In the genomic region with DNA sequence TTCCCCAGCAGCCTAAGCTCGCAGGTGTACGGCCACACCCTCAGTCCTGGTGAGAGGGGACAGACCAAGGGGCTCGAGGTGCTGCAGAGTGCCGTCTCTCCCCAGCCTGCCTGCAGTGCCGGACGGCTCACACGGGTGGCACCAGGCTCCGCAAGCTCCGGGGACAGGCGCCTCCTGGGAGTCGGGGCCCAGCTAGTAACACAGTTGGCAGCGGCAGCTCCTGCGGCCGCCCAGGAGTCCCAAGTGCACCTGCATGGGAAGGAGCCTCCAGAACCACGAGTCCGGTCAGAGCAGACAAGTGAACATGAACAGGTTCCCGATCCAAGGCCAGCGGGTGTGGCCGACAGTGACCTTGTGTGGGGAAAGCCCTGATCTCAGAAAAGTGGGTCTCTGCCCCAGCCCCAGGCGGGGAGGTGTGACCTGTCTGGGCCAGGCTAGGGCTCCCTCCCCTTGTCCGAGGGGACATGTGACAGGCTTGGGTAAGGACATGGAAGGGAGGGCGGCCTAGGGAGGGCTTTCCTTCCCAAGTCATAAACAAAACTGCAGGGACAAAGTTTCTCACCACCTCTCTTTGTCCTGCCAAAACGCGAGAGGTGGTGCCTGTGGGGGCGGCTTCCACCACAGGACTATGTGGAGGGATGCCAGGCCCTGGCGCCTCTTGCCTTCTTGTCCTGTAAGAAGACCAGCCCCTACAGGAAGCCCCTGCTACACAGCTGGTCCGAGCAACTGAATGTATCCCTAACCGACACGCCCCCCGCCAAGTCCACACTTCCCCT, we compare ENCODE assay signal across 1 cellular context.
TF ChIP-seq lines count a peak whose summit lies in the region.

No MANE protein-coding gene starts in this region.

TF ChIP-seq in endothelial cell of umbilical vein, 7 proteins besides CTCF, POLR2A, EP300 and RAD21 (continued from another document):
- no peak for TF ChIP-seq MAX (IDR thresholded peaks at IDR 0.05; ENCODE audit: insufficient read depth, insufficient read length)
- no peak for TF ChIP-seq POLR2AphosphoS5 (IDR thresholded peaks at IDR 0.05; ENCODE audit: insufficient read depth, low read depth, low read length)
- TF ChIP-seq MYC (IDR thresholded peaks at IDR 0.05; ENCODE audit: low read depth, low read length) = no peak
